ENCODE assay signal across 1 cellular context in genomic region chr14:29925736-29926135, GRCh38.
TF ChIP-seq lines count a peak whose summit lies in the region.

No MANE protein-coding gene starts in this region.

TF ChIP-seq in HepG2, 621 proteins besides CTCF, POLR2A, EP300 and RAD21 (continued from another document):
- TF ChIP-seq ZNF800 (CRISPR knock-in tag; IDR thresholded peaks at IDR 0.05) (0 out of 2 replicates have a peak, but pooled peaks have one; percentile 16), ZBTB33 (CRISPR knock-in tag; IDR thresholded peaks at IDR 0.05) (no peak), CBX2 (IDR thresholded peaks at IDR 0.05; ENCODE audit: low read depth, low read length) (0 out of 2 replicates have a peak, but pooled peaks have one; percentile 31), CBX2 (CRISPR knock-in tag; IDR thresholded peaks at IDR 0.05; ENCODE audit: low read depth) (no peak)
